18 cellular contexts compared by ENCODE assay signal in the genomic region with DNA sequence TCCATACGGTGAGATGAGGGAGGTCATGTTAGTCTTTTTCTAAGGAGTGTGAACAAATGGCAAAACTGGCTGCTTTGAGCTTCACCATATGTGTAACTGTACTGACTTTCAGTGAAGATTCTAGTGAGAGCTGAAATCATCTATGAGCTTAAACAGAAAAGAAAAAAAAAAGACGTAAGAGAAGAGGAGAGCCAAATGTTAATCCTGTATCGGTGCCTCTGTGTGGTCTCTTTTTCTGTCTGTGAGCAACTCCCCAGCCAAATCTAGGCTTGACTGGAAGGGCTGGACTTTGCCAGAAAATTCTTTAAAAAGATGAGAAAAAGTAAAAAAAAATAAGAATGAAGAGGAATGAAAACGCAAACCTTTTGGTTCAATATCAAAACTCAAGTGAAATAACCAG.
DNase-seq lines count a peak whose midpoint lies in the region; ATAC-seq and TF ChIP-seq lines count a peak whose summit lies in the region.
"Had no signal": no experiment of that assay in that cellular context is flagged by ENCODE, and none has a peak within 500 bp of the region (broad histone marks: within the 10 kb centered on the region; RNA-seq: fewer than 3 reads in every experiment).

No MANE protein-coding gene starts in this region.

- intact Hi-C loops in uterus (cut with DNase I; ENCODE audit: low total_unique reads): no loop called here

- POLR2A ChIA-PET in HEK293T (lab: Yijun Ruan, JAX): no interaction called here

- H3K4me1 ChIP-seq in muscle layer of colon (ENCODE audit: insufficient read depth, low read length): peaks cover 8% of the 10 kb centered on the region
- H3K4me1 ChIP-seq in uterus: peaks cover 0 to 4% of the 10 kb centered on the region in 2 donors
- H3K4me1 ChIP-seq: Peyer's patch had no signal

- no peaks in the 10 kb centered on the region for H3K4me1 Mint-ChIP-seq in activated T-cell treated with anti-CD3 and anti-CD28 coated beads, Interleukin-2, amount 50 U/mL, for 4 hours (ENCODE audit: low read depth)
- H3K4me1 Mint-ChIP-seq: CD8-positive, alpha-beta memory T cell had no signal

- TF ChIP-seq POLR2A in uterus (IDR thresholded peaks at IDR 0.05): no peak

- no peaks in the 10 kb centered on the region for H3K36me3 ChIP-seq in muscle layer of colon (ENCODE audit: insufficient read depth, low read length)
- no peaks in the 10 kb centered on the region for H3K36me3 ChIP-seq in uterus
- H3K36me3 ChIP-seq: Peyer's patch had no signal

- ATAC-seq in activated T-cell treated with anti-CD3 and anti-CD28 coated beads, Interleukin-2, amount 50 U/mL, for 4 hours: no peak
- ATAC-seq in GM18519 (IDR thresholded peaks at IDR 0.05; ENCODE audit: low FRiP score, unreplicated experiment): no peak
- ATAC-seq: K562 had no signal

- H3K27ac ChIP-seq in epithelial cell of prostate (peak overlapping the region; percentile 48), muscle layer of colon (ENCODE audit: low read depth, low read length) (peak overlapping the region; percentile 42), uterus (peak overlapping the region; percentile 58 to 77)
- H3K27ac ChIP-seq: Peyer's patch had no signal

- DNase-seq in HT-29 (ENCODE audit: low spot score): peak; percentile 3
- DNase-seq in epithelial cell of prostate (ENCODE audit: low read depth, low spot score): no peak
- DNase-seq in uterus: no peak
- no peak for DNase-seq in activated T-cell treated with anti-CD3 and anti-CD28 coated beads, Interleukin-2, amount 50 U/mL, for 4 hours
- DNase-seq in HEK293T (ENCODE audit: extremely low spot score): no peak
- DNase-seq: ACHN; C1 segment of cervical spinal cord; CD8-positive, alpha-beta memory T cell; DMS79; H7; NCI-H1105 treated with DMSO at 0.1 percent for 48 hours; NCI-H1694; NCI-H2081 treated with DMSO at 0.1 percent for 48 hours; Peyer's patch; Right ventricle myocardium superior had no signal

- no peaks in the 10 kb centered on the region for H3K9me3 ChIP-seq in muscle layer of colon (ENCODE audit: low read length)
- no peaks in the 10 kb centered on the region for H3K9me3 ChIP-seq in uterus
- H3K9me3 ChIP-seq: Peyer's patch had no signal

- no peak overlapping the region for H3K4me3 Mint-ChIP-seq in activated T-cell treated with anti-CD3 and anti-CD28 coated beads, Interleukin-2, amount 50 U/mL, for 4 hours
- H3K4me3 Mint-ChIP-seq: CD8-positive, alpha-beta memory T cell had no signal

- peaks cover 4% of the 10 kb centered on the region for H3K9me3 Mint-ChIP-seq in activated T-cell treated with anti-CD3 and anti-CD28 coated beads, Interleukin-2, amount 50 U/mL, for 4 hours

- no peak for TF ChIP-seq CTCF in uterus (IDR thresholded peaks at IDR 0.05)

- no peaks in the 10 kb centered on the region for H3K27me3 ChIP-seq in muscle layer of colon (ENCODE audit: control insufficient read depth in 1 of 2, insufficient read depth in 2 of 2, low read length in 2 of 2)
- H3K27me3 ChIP-seq in uterus: no peaks in the 10 kb centered on the region
- H3K27me3 ChIP-seq: Peyer's patch had no signal

- H3K36me3 Mint-ChIP-seq in activated T-cell treated with anti-CD3 and anti-CD28 coated beads, Interleukin-2, amount 50 U/mL, for 4 hours (ENCODE audit: insufficient read depth): no peaks in the 10 kb centered on the region

- no peak overlapping the region for H3K4me3 ChIP-seq in muscle layer of colon (ENCODE audit: low read depth in 1 of 2, low read length in 2 of 2)
- H3K4me3 ChIP-seq in uterus: no peak overlapping the region
- H3K4me3 ChIP-seq: K562, Peyer's patch had no signal

- no peaks in the 10 kb centered on the region for H3K27me3 Mint-ChIP-seq in activated T-cell treated with anti-CD3 and anti-CD28 coated beads, Interleukin-2, amount 50 U/mL, for 4 hours (ENCODE audit: low read depth)

- CTCF ChIA-PET in HEK293T (lab: Yijun Ruan, JAX): no interaction called here

- H3K9ac ChIP-seq in muscle layer of colon (ENCODE audit: low read length): no peak overlapping the region

TF ChIP-seq in HEK293T, 16 proteins besides CTCF, POLR2A, EP300 and RAD21:
- TF ChIP-seq HDGF (IDR thresholded peaks at IDR 0.05; ENCODE audit: borderline replicate concordance) (no peak), FOXM1 (IDR thresholded peaks at IDR 0.05; ENCODE audit: borderline replicate concordance) (no peak), FOXK2 (IDR thresholded peaks at IDR 0.05) (no peak), NFRKB (IDR thresholded peaks at IDR 0.05) (no peak), CTBP1 (IDR thresholded peaks at IDR 0.05; ENCODE audit: borderline replicate concordance) (no peak)
